26 cellular contexts compared by ENCODE assay signal in genomic region chr19:55076321-55076720, GRCh38. TPM values are rescaled to one million over a fixed set of nuclear protein-coding genes. Genes with fewer than 3 reads are reported as not detected.
DNase-seq lines count a peak whose midpoint lies in the region; ATAC-seq and TF ChIP-seq lines count a peak whose summit lies in the region.
"Had no signal": no experiment of that assay in that cellular context is flagged by ENCODE, and none has a peak within 500 bp of the region (broad histone marks: within the 10 kb centered on the region; RNA-seq: fewer than 3 reads in every experiment).

No MANE protein-coding gene starts in this region.

- H3K36me3 ChIP-seq in HUES64 (ENCODE audit: insufficient read depth, low read length) (no peaks in the 10 kb centered on the region), mucosa of stomach (ENCODE audit: control insufficient read depth, insufficient read depth, low read length) (no peaks in the 10 kb centered on the region), upper lobe of left lung (no peaks in the 10 kb centered on the region)

- 81% methylated on average over 12 of the region's 12 CpGs for WGBS in HUES64
- WGBS in upper lobe of left lung, 2 donors, result 63 to 78% methylated on average over 6 to 7 of the region's 12 CpGs

- H3K27ac ChIP-seq in HUES64 (ENCODE audit: low read depth, low read length), result no peak overlapping the region
- peak overlapping the region in 3 of 4 donors; percentile 48 to 52 (median 49) for H3K27ac ChIP-seq in upper lobe of left lung

- CTCF ChIA-PET in activated CD4-positive, alpha-beta T cell treated with anti-CD3 and anti-CD28 coated beads for 36 hours (lab: Charles Lee), result no interaction called here

- H3K27ac Mint-ChIP-seq in activated CD4-positive, alpha-beta T cell treated with anti-CD3 and anti-CD28 coated beads for 36 hours, result no peak overlapping the region
- H3K27ac Mint-ChIP-seq: activated CD4-positive, alpha-beta memory T cell treated with anti-CD3 and anti-CD28 coated beads for 36 hours; activated naive CD8-positive, alpha-beta T cell treated with anti-CD3 and anti-CD28 coated beads, Interleukin-2, amount 50 U/mL, for 24 hours; CD8-positive, alpha-beta T cell; nephron progenitor cell had no signal

- POLR2A ChIA-PET in activated CD4-positive, alpha-beta T cell treated with anti-CD3 and anti-CD28 coated beads for 36 hours (lab: Charles Lee), result no interaction called here

- no peak overlapping the region for H3K9ac ChIP-seq in HUES64 (ENCODE audit: low read depth, low read length)
- peak overlapping the region; percentile 90 for H3K9ac ChIP-seq in mucosa of stomach (ENCODE audit: low read length)

- H3K4me1 ChIP-seq in HUES64 (ENCODE audit: insufficient read depth, low read length) (peaks cover 3% of the 10 kb centered on the region; the same call in 1 of the 2 replicates), mucosa of stomach (ENCODE audit: control insufficient read depth, insufficient read depth, low read length) (peaks cover 55% of the 10 kb centered on the region), upper lobe of left lung (peaks cover 17 to 29% (median 21%) of the 10 kb centered on the region in 4 donors)

- H3K9me3 ChIP-seq in HUES64 (ENCODE audit: insufficient read depth, low read depth, low read length) (no peaks in the 10 kb centered on the region), mucosa of stomach (ENCODE audit: control insufficient read depth, low read length) (no peaks in the 10 kb centered on the region), upper lobe of left lung (no peaks in the 10 kb centered on the region)

- H3K4me3 ChIP-seq in HUES64 (ENCODE audit: low read length) (peak overlapping the region; percentile 45; the same call in 1 of the 2 replicates), epithelial cell of esophagus (ENCODE audit: low read length) (peak overlapping the region; percentile 52), mucosa of stomach (ENCODE audit: low read length) (peak overlapping the region; percentile 60), upper lobe of left lung (peak overlapping the region in 3 of 4 donors; percentile 14 to 32 (median 25))
- H3K4me3 ChIP-seq: GM12878 had no signal

- peaks cover 43% of the 10 kb centered on the region for H3K27me3 Mint-ChIP-seq in activated CD4-positive, alpha-beta T cell treated with anti-CD3 and anti-CD28 coated beads for 36 hours

- H3K4me3 Mint-ChIP-seq in activated CD4-positive, alpha-beta T cell treated with anti-CD3 and anti-CD28 coated beads for 36 hours, result no peak overlapping the region
- H3K4me3 Mint-ChIP-seq: activated CD4-positive, alpha-beta memory T cell treated with anti-CD3 and anti-CD28 coated beads for 36 hours; activated naive CD8-positive, alpha-beta T cell treated with anti-CD3 and anti-CD28 coated beads, Interleukin-2, amount 50 U/mL, for 24 hours; CD8-positive, alpha-beta T cell; nephron progenitor cell had no signal

- peaks cover 60% of the 10 kb centered on the region for H3K27me3 ChIP-seq in HUES64 (ENCODE audit: insufficient read depth, low read length)
- peaks cover 18% of the 10 kb centered on the region for H3K27me3 ChIP-seq in mucosa of stomach (ENCODE audit: control insufficient read depth, insufficient read depth, low read length)
- peaks cover 0 to 18% (median 2%) of the 10 kb centered on the region in 4 donors for H3K27me3 ChIP-seq in upper lobe of left lung

- intact Hi-C loops in activated CD4-positive, alpha-beta T cell treated with anti-CD3 and anti-CD28 coated beads for 36 hours (cut with DNase I, micrococcal nuclease), result no loop called here

- TF ChIP-seq POLR2A in upper lobe of left lung (IDR thresholded peaks at IDR 0.05), result no peak

- no peak for TF ChIP-seq EP300 in upper lobe of left lung (IDR thresholded peaks at IDR 0.05)

- no peaks in the 10 kb centered on the region for H3K9me3 Mint-ChIP-seq in activated CD4-positive, alpha-beta T cell treated with anti-CD3 and anti-CD28 coated beads for 36 hours (ENCODE audit: low read depth)
- H3K9me3 Mint-ChIP-seq: activated naive CD8-positive, alpha-beta T cell treated with anti-CD3 and anti-CD28 coated beads, Interleukin-2, amount 50 U/mL, for 24 hours; CD8-positive, alpha-beta T cell had no signal

- DNase-seq in epithelial cell of esophagus (ENCODE audit: low read depth) (no peak), upper lobe of left lung (no peak)
- DNase-seq in activated CD4-positive, alpha-beta T cell treated with anti-CD3 and anti-CD28 coated beads for 36 hours, result no peak
- DNase-seq: activated CD4-positive, alpha-beta memory T cell treated with anti-CD3 and anti-CD28 coated beads for 36 hours; activated effector memory CD4-positive, alpha-beta T cell treated with anti-CD3 and anti-CD28 coated beads, Interleukin-2, amount 50 U/mL, for 16 hours; activated naive CD8-positive, alpha-beta T cell treated with anti-CD3 and anti-CD28 coated beads, Interleukin-2, amount 50 U/mL, for 24 hours; CD8-positive, alpha-beta T cell; DND-41; effector CD8-positive, alpha-beta T cell; IMR-90; NCI-H1436; NCI-H2107; NCI-H510A treated with DMSO at 0.1 percent for 48 hours; NK-92 treated with Interleukin-12 subunit alpha and Interleukin-12 subunit beta, amount 100 ng/mL, for 24 hours had no signal

- TF ChIP-seq CTCF in epithelial cell of esophagus (IDR thresholded peaks at IDR 0.05; ENCODE audit: insufficient read depth, low read depth, low read length, missing control alignments) (no peak), upper lobe of left lung (IDR thresholded peaks at IDR 0.05) (no peak)

- no peak for ATAC-seq in upper lobe of left lung (ENCODE audit: low FRiP score in 2 of 2)
- no peak for ATAC-seq in esophagus mucosa
- no peak for ATAC-seq in activated CD4-positive, alpha-beta T cell treated with anti-CD3 and anti-CD28 coated beads for 36 hours
- ATAC-seq in HG03095 (IDR thresholded peaks at IDR 0.05; ENCODE audit: unreplicated experiment), result no peak
- ATAC-seq: activated naive CD8-positive, alpha-beta T cell treated with anti-CD3 and anti-CD28 coated beads, Interleukin-2, amount 50 U/mL, for 24 hours; CD8-positive, alpha-beta T cell; GM12878; SK-N-SH treated with all-trans-retinoic acid at 6 μM for 48 hours had no signal

- H3K36me3 Mint-ChIP-seq in activated CD4-positive, alpha-beta T cell treated with anti-CD3 and anti-CD28 coated beads for 36 hours (ENCODE audit: low read depth), result peaks cover 2% of the 10 kb centered on the region
- H3K36me3 Mint-ChIP-seq: brain; CD8-positive, alpha-beta T cell had no signal

- H3K4me1 Mint-ChIP-seq in activated CD4-positive, alpha-beta T cell treated with anti-CD3 and anti-CD28 coated beads for 36 hours, result peaks cover 16% of the 10 kb centered on the region

RNA-seq across cellular contexts. Expression of gene EPS8L1, which starts 0.7 kb away (rescaled TPM):
- 10.8 TPM for polyA plus RNA-seq in HUES64 (2013, experiment 1 of 2)
- 17.1 TPM for polyA plus RNA-seq in HUES64 (2013, experiment 2 of 2)
- total RNA-seq in upper lobe of left lung (10 to 100 TPM; 30.2 to 55.7 (median 43.3) TPM), esophagus mucosa (199 TPM)
- 1 to 10 TPM; 2.2 to 2.3 TPM for total RNA-seq in activated CD4-positive, alpha-beta T cell treated with anti-CD3 and anti-CD28 coated beads for 36 hours

RNA-seq across cellular contexts. Expression of gene RDH13, which starts 13.4 kb away (rescaled TPM):
- 7.5 TPM for polyA plus RNA-seq in HUES64 (2013, experiment 1 of 2)
- 6.0 TPM for polyA plus RNA-seq in HUES64 (2013, experiment 2 of 2)
- total RNA-seq in upper lobe of left lung, result 10 to 100 TPM; 24.0 to 72.3 (median 28.1) TPM
- total RNA-seq in esophagus mucosa, result 33.7 TPM
- 10 to 100 TPM; 11.9 to 12.8 TPM for total RNA-seq in activated CD4-positive, alpha-beta T cell treated with anti-CD3 and anti-CD28 coated beads for 36 hours

RNA-seq across cellular contexts. Expression of gene GP6, which starts 38.3 kb away (rescaled TPM):
- polyA plus RNA-seq in HUES64 (2013, experiment 1 of 2), result 0.10 TPM
- polyA plus RNA-seq in HUES64 (2013, experiment 2 of 2), result not detected
- 1 to 10 TPM in 2 of 6 donors, under 1 TPM in 3, not detected in 1; 0.26 to 6.3 (median 0.98) TPM for total RNA-seq in upper lobe of left lung
- total RNA-seq in esophagus mucosa, result 0.40 TPM
- total RNA-seq in activated CD4-positive, alpha-beta T cell treated with anti-CD3 and anti-CD28 coated beads for 36 hours, result under 1 TPM in 1 of 2 experiments, not detected in 1; 0.09 TPM
- total RNA-seq: activated CD4-positive, alpha-beta memory T cell treated with anti-CD3 and anti-CD28 coated beads for 36 hours; fibroblast of lung; glomerular endothelial cell; GM12878; IMR-90; M059J; RPMI7951 had no signal
- polyA plus RNA-seq: fibroblast of lung, GM12878 had no signal

RNA-seq across cellular contexts. Expression of gene PPP1R12C, which starts 41.1 kb away (rescaled TPM):
- 43.7 TPM for polyA plus RNA-seq in HUES64 (2013, experiment 1 of 2)
- polyA plus RNA-seq in HUES64 (2013, experiment 2 of 2), result 34.3 TPM
- total RNA-seq in upper lobe of left lung (100 to 1,000 TPM in 5 of 6 donors, 10 to 100 TPM in 1; 99.6 to 369 (median 158) TPM), esophagus mucosa (33.3 TPM)
- 10 to 100 TPM; 66.1 to 69.8 TPM for total RNA-seq in activated CD4-positive, alpha-beta T cell treated with anti-CD3 and anti-CD28 coated beads for 36 hours

Comparison
In these comparisons a context has a peak if more than half of its experiments do, and no peak if none do; other contexts are left out.
1. RNA of gene EPS8L1, which starts 0.7 kb away (total RNA-seq): 199 TPM in esophagus mucosa (single experiment) and 30.2 to 55.7 TPM in upper lobe of left lung; 2.2 to 2.3 TPM in activated CD4-positive, alpha-beta T cell treated with anti-CD3 and anti-CD28 coated beads for 36 hours; every median in the first group is over 4 times any median in the second.
2. Peak in every context shown above with its lines, with median percentiles within 50 percentile points of each other: H3K4me3 ChIP-seq.